In the genomic region with DNA sequence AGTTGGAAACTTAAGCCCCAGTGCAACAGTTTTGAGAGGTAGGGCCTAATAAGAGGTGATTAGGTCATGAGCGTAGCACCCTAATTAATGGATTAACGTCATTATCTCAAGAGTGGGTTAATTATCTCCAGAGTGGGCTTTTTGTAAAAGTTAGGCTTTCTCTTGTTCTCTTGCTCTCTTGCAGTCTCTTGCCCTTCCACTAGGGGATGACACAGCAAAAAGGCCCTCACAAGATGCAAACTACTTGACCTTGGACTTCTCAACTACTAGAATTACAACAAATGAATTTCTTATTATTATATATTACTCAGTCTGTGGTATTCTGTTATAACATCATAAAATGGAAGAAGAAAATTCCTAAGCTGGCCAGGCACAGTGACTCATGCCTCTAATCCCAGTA, we compare ENCODE assay signal across 17 cellular contexts. TPM values are rescaled to one million over a fixed set of nuclear protein-coding genes. Genes with fewer than 3 reads are reported as not detected.
A peak's percentile ranks its signal among the peaks of the same experiment; 100 is the strongest.
DNase-seq lines count a peak whose midpoint lies in the region; TF ChIP-seq lines count a peak whose summit lies in the region.
"Had no signal": no experiment of that assay in that cellular context is flagged by ENCODE, and none has a peak within 500 bp of the region (broad histone marks: within the 10 kb centered on the region; RNA-seq: fewer than 3 reads in every experiment).

No MANE protein-coding gene starts in this region.

- H4K20me1 ChIP-seq in mammary epithelial cell (ENCODE audit: insufficient read depth, low read length): no peaks in the 10 kb centered on the region

- POLR2A ChIA-PET in MCF 10A (lab: Yijun Ruan, JAX): no interaction called here

- WGBS in mammary epithelial cell (ENCODE audit: low coverage, missing lambda C conversion rate): 82% methylated on average over 2 of the region's 2 CpGs

- H2AFZ ChIP-seq in mammary epithelial cell (ENCODE audit: low read depth, low read length): no peak overlapping the region

- CTCF ChIA-PET in mammary epithelial cell (lab: Charles Lee; ENCODE audit: low non-redundant PET) (no interaction called here), MCF 10A (lab: Yijun Ruan, JAX) (no interaction called here)

- no peak overlapping the region for H3K4me2 ChIP-seq in mammary epithelial cell (ENCODE audit: insufficient read depth, low read depth, low read length)

- no peaks in the 10 kb centered on the region for H3K79me2 ChIP-seq in mammary epithelial cell (ENCODE audit: insufficient read depth, low read length)

- H3K4me1 Mint-ChIP-seq in MCF 10A (ENCODE audit: insufficient read depth, unreplicated experiment): no peaks in the 10 kb centered on the region
- H3K4me1 Mint-ChIP-seq: activated naive CD8-positive, alpha-beta T cell treated with anti-CD3 and anti-CD28 coated beads, Interleukin-2, amount 10 ng/mL, durations not matched to agents 7 days and 5 days; stimulated activated naive CD8-positive, alpha-beta T cell treated with anti-CD3 and anti-CD28 coated beads, Interleukin-15, amount 100 ng/mL, for 72 hours had no signal

- DNase-seq in mammary epithelial cell: no peak
- DNase-seq in MCF 10A (ENCODE audit: unreplicated experiment): no peak
- DNase-seq in OCI-M1 (lab: John Stamatoyannopoulos, UW): peak; percentile 3
- no peak for DNase-seq in epithelial cell of proximal tubule (ENCODE audit: low read depth)
- DNase-seq in NCI-H446 (lab: John Stamatoyannopoulos, UW): no peak
- DNase-seq in head of caudate nucleus: no peak
- no peak for DNase-seq in NCI-H2171 (lab: John Stamatoyannopoulos, UW)
- no peak for DNase-seq in G401 (ENCODE audit: low spot score)
- DNase-seq: ACHN; activated CD4-positive, CD25-positive, alpha-beta regulatory T cell; activated naive CD8-positive, alpha-beta T cell treated with anti-CD3 and anti-CD28 coated beads, Interleukin-2, amount 10 ng/mL, durations not matched to agents 7 days and 5 days; NCI-H146; NCI-H446 treated with DMSO at 0.1 percent for 48 hours; small intestine; stimulated activated naive CD8-positive, alpha-beta T cell treated with anti-CD3 and anti-CD28 coated beads, Interleukin-15, amount 100 ng/mL, for 72 hours had no signal

- intact Hi-C loops in mammary epithelial cell (cut with micrococcal nuclease) (no loop called here), MCF 10A (cut with micrococcal nuclease) (no loop called here), head of caudate nucleus (cut with DNase I) (no loop called here)

- in situ Hi-C loops in mammary epithelial cell (cut with MboI; ENCODE audit: low sequenced_read_pairs in 2 of 2) (no loop called here), G401 (cut with HindIII; ENCODE audit: low sequenced_read_pairs) (no loop called here)

- dilution Hi-C loops in mammary epithelial cell (cut with HindIII; ENCODE audit: low sequenced_read_pairs): no loop called here

- no peaks in the 10 kb centered on the region for H3K36me3 Mint-ChIP-seq in MCF 10A (ENCODE audit: insufficient read depth, unreplicated experiment)
- H3K36me3 Mint-ChIP-seq: activated naive CD8-positive, alpha-beta T cell treated with anti-CD3 and anti-CD28 coated beads, Interleukin-2, amount 10 ng/mL, durations not matched to agents 7 days and 5 days had no signal

- no peaks in the 10 kb centered on the region for H3K9me3 Mint-ChIP-seq in MCF 10A (ENCODE audit: unreplicated experiment)
- H3K9me3 Mint-ChIP-seq: activated naive CD8-positive, alpha-beta T cell treated with anti-CD3 and anti-CD28 coated beads, Interleukin-2, amount 10 ng/mL, durations not matched to agents 7 days and 5 days; dendritic cell treated with granulocyte-macrophage colony-stimulating factor and Interleukin-4, amounts not matched to agents 40 ng/mL and 50 ng/mL, for 4 days; stimulated activated naive CD8-positive, alpha-beta T cell treated with anti-CD3 and anti-CD28 coated beads, Interleukin-15, amount 100 ng/mL, for 72 hours had no signal

- no peaks in the 10 kb centered on the region for H3K27me3 Mint-ChIP-seq in MCF 10A (ENCODE audit: insufficient read depth, unreplicated experiment)
- H3K27me3 Mint-ChIP-seq: dendritic cell treated with granulocyte-macrophage colony-stimulating factor and Interleukin-4, amounts not matched to agents 40 ng/mL and 50 ng/mL, for 4 days; stimulated activated naive CD8-positive, alpha-beta T cell treated with anti-CD3 and anti-CD28 coated beads, Interleukin-15, amount 100 ng/mL, for 72 hours had no signal

- BruUV-seq in mammary epithelial cell (replicated peaks; lab: Mats Ljungman, UMichigan) (no TSS peak), MCF 10A (replicated peaks; lab: Mats Ljungman, UMichigan) (no TSS peak)

- no peak overlapping the region for H3K27ac Mint-ChIP-seq in MCF 10A (ENCODE audit: low read depth, unreplicated experiment)
- H3K27ac Mint-ChIP-seq: activated naive CD8-positive, alpha-beta T cell treated with anti-CD3 and anti-CD28 coated beads, Interleukin-2, amount 10 ng/mL, durations not matched to agents 7 days and 5 days; dendritic cell treated with granulocyte-macrophage colony-stimulating factor and Interleukin-4, amounts not matched to agents 40 ng/mL and 50 ng/mL, for 4 days; stimulated activated naive CD8-positive, alpha-beta T cell treated with anti-CD3 and anti-CD28 coated beads, Interleukin-15, amount 100 ng/mL, for 72 hours had no signal

- H3K4me3 Mint-ChIP-seq in MCF 10A (ENCODE audit: unreplicated experiment): no peak overlapping the region
- H3K4me3 Mint-ChIP-seq: activated naive CD8-positive, alpha-beta T cell treated with anti-CD3 and anti-CD28 coated beads, Interleukin-2, amount 10 ng/mL, durations not matched to agents 7 days and 5 days; dendritic cell treated with granulocyte-macrophage colony-stimulating factor and Interleukin-4, amounts not matched to agents 40 ng/mL and 50 ng/mL, for 4 days; stimulated activated naive CD8-positive, alpha-beta T cell treated with anti-CD3 and anti-CD28 coated beads, Interleukin-15, amount 100 ng/mL, for 72 hours had no signal

- H3K9ac ChIP-seq in mammary epithelial cell (ENCODE audit: insufficient read depth, low read length): no peak overlapping the region

- TF ChIP-seq CTCF in mammary epithelial cell (conservative IDR thresholded peaks at IDR 0.05 in 1 of 2, IDR thresholded peaks at IDR 0.05 in 1 of 2; ENCODE audit: extremely low read depth in 1 of 2, insufficient read depth in 1 of 2, low read depth in 1 of 2, low read length in 2 of 2) (peak; percentile 32 to 37), MCF 10A (IDR thresholded peaks at IDR 0.05; ENCODE audit: unreplicated experiment) (no peak), epithelial cell of proximal tubule (conservative IDR thresholded peaks at IDR 0.05; ENCODE audit: low read depth, low read length) (peak; percentile 48)

- no peaks in the 10 kb centered on the region for H3K27me3 ChIP-seq in mammary epithelial cell (ENCODE audit: insufficient read depth, low read length)
- H3K27me3 ChIP-seq: neutrophil had no signal

- no peaks in the 10 kb centered on the region for H3K9me3 ChIP-seq in mammary epithelial cell (replicated peaks; ENCODE audit: insufficient read depth, low read length)
- H3K9me3 ChIP-seq: neutrophil had no signal

- no peak overlapping the region for H3K27ac ChIP-seq in mammary epithelial cell (ENCODE audit: insufficient read depth, low read depth, low read length)
- H3K27ac ChIP-seq: neutrophil had no signal

- H3K4me1 ChIP-seq in mammary epithelial cell (ENCODE audit: insufficient read depth, low read length): no peaks in the 10 kb centered on the region

- H3K36me3 ChIP-seq in mammary epithelial cell (ENCODE audit: insufficient read depth, low read length): no peaks in the 10 kb centered on the region
- H3K36me3 ChIP-seq: neutrophil had no signal

- H3K4me3 ChIP-seq in mammary epithelial cell (replicated peaks in 1 of 3; ENCODE audit: insufficient read depth in 1 of 3, low read depth in 2 of 3, low read length in 3 of 3): no peak overlapping the region
- no peak overlapping the region for H3K4me3 ChIP-seq in epithelial cell of proximal tubule (ENCODE audit: low read depth, low read length)

RNA-seq across cellular contexts. Expression of a gene that starts 22.1 kb away (rescaled TPM):
- total RNA-seq in mammary epithelial cell (not detected), MCF 10A (2022) (not detected in 2 replicates), epithelial cell of proximal tubule (1.4 TPM in 1 of 2 replicates, not detected in the other)
- polyA plus RNA-seq in mammary epithelial cell: not detected
- polyA minus RNA-seq in mammary epithelial cell: not detected
- total RNA-seq in G401 (2014; rRNA removed; shearing (Covaris generic)): not detected in 2 replicates
- total RNA-seq: activated naive CD8-positive, alpha-beta T cell treated with anti-CD3 and anti-CD28 coated beads, Interleukin-2, amount 10 ng/mL, durations not matched to agents 7 days and 5 days had no signal
